8 cellular contexts compared by ENCODE assay signal in the genomic region with DNA sequence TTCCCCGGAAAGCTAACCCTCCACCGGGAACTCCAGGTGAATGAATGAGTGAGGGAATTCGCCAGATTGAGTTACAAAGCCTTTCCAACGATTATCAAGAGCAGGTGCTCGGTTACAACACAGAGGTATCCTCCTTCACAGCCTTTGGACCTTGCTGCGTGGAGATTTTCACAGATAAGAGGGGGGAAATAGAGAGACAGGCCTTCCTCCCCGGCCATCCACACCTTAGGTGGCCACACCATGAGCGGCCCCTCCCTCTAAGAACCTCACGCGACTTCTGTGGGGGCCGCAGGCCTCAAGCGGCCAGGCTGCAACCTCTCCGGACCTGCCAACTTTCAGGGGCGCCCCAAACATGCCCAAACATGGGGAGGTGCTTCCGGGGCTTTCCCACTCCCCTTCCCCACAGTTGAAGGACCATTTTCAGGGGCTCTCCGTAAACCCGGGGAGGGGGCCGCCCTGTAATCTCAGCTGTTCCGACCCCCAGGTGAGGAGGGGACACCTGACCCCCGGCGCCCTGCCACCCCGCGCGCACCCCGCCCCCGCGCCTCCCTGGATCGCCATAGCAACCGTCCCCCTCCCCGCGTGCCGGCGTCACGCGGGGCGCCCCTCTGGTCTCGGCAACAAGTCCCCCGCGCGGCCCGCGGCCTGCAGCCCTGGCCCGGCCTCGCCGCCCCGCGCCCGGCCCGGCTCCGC. TPM values are rescaled to one million over a fixed set of nuclear protein-coding genes. Genes with fewer than 3 reads are reported as not detected.
DNase-seq lines count a peak whose midpoint lies in the region; TF ChIP-seq lines count a peak whose summit lies in the region.

No MANE protein-coding gene starts in this region.

- peaks cover 2 to 6% of the 10 kb centered on the region in 2 donors for H3K4me1 ChIP-seq in ascending aorta

- H3K27ac ChIP-seq in ascending aorta, result peak overlapping the region; percentile 4 to 62

- H3K9me3 ChIP-seq in ascending aorta, result no peaks in the 10 kb centered on the region

- H3K4me3 ChIP-seq in HFF-Myc (replicated peaks; ENCODE audit: low read depth, low read length), result peak overlapping the region; percentile 87
- peak overlapping the region; percentile 71 to 95 for H3K4me3 ChIP-seq in ascending aorta
- H3K4me3 ChIP-seq in kidney epithelial cell (ENCODE audit: low read depth, low read length), result peak overlapping the region; percentile 73

- TF ChIP-seq CTCF in HFF-Myc (IDR thresholded peaks at IDR 0.05; ENCODE audit: low read depth, low read length, missing control alignments), result no peak
- TF ChIP-seq CTCF in ascending aorta (IDR thresholded peaks at IDR 0.05), result no peak
- TF ChIP-seq CTCF in kidney epithelial cell (IDR thresholded peaks at IDR 0.05; ENCODE audit: insufficient read depth, low read length, poor library complexity, severe bottlenecking), result no peak

- intact Hi-C loops in ascending aorta (cut with DNase I), result loop anchor here (10.0 kb wide), 2 partner anchors 485 to 1665 kb away; a partner anchor contains a TSS

- DNase-seq in NCI-H345 (lab: John Stamatoyannopoulos, UW) (peak; percentile 11), NCI-H345 treated with DMSO at 0.1 percent for 48 hours (lab: John Stamatoyannopoulos, UW; ENCODE audit: unreplicated experiment) (no peak), HFF-Myc (ENCODE audit: extremely low read depth, low read depth) (no peak), NCI-H526 treated with DMSO at 0.1 percent for 48 hours (lab: John Stamatoyannopoulos, UW) (peak; percentile 10), ascending aorta (ENCODE audit: low spot score in 2 of 2) (no peak), kidney epithelial cell (ENCODE audit: low read depth) (no peak), cortex of kidney (lab: John Stamatoyannopoulos, UW) (no peak)
- peak; percentile 36 to 39 for DNase-seq in stimulated activated CD4-positive, alpha-beta T cell treated with anti-CD3 and anti-CD28 coated beads, Interleukin-4, amount 100 ng/mL, for 4 hours

- H3K36me3 ChIP-seq in ascending aorta, result no peaks in the 10 kb centered on the region
- no peaks in the 10 kb centered on the region for H3K36me3 ChIP-seq in kidney epithelial cell (ENCODE audit: control insufficient read depth, insufficient read depth, low read length)

- H3K27me3 ChIP-seq in ascending aorta (no peaks in the 10 kb centered on the region), kidney epithelial cell (ENCODE audit: control insufficient read depth, insufficient read depth, low read length) (no peaks in the 10 kb centered on the region)

RNA-seq across cellular contexts. Expression of a gene that starts 0.6 kb away (rescaled TPM):
- total RNA-seq in ascending aorta, result 37.3 TPM
- 14.5 and 20.6 TPM in 2 replicates for total RNA-seq in kidney epithelial cell

Comparison
In these comparisons a context has a peak if more than half of its experiments do, and no peak if none do; other contexts are left out.
1. DNase-seq: peak in NCI-H345 (single experiment), NCI-H526 treated with DMSO at 0.1 percent for 48 hours (single experiment) and stimulated activated CD4-positive, alpha-beta T cell treated with anti-CD3 and anti-CD28 coated beads, Interleukin-4, amount 100 ng/mL, for 4 hours (2 of 2); none in NCI-H345 treated with DMSO at 0.1 percent for 48 hours (single experiment), HFF-Myc (single experiment), ascending aorta (0 of 2), kidney epithelial cell (single experiment) and cortex of kidney (single experiment).
2. Peak in every context shown above with its lines, with median percentiles within 50 percentile points of each other: H3K4me3 ChIP-seq.